ENCODE assay signal across 16 cellular contexts in genomic region chr10:119245272-119245671, GRCh38. TPM values are rescaled to one million over a fixed set of nuclear protein-coding genes. Genes with fewer than 3 reads are reported as not detected.
DNase-seq lines count a peak whose midpoint lies in the region; ATAC-seq and TF ChIP-seq lines count a peak whose summit lies in the region.
"Had no signal": no experiment of that assay in that cellular context is flagged by ENCODE, and none has a peak within 500 bp of the region (broad histone marks: within the 10 kb centered on the region; RNA-seq: fewer than 3 reads in every experiment).

No MANE protein-coding gene starts in this region.

- ATAC-seq in Panc1 (no peak), HG03159 (IDR thresholded peaks at IDR 0.05; ENCODE audit: unreplicated experiment) (no peak), HG02973 (IDR thresholded peaks at IDR 0.05; ENCODE audit: unreplicated experiment) (no peak)

- DNase-seq in HPDE6-E6E7 (ENCODE audit: extremely low spot score) (peak; percentile 27), Panc1 (ENCODE audit: low read depth, low spot score) (no peak), epithelial cell of esophagus (ENCODE audit: low read depth) (peak; percentile 93), mesenchymal stem cell (no peak), NCI-H1694 treated with DMSO at 0.1 percent for 48 hours (lab: John Stamatoyannopoulos, UW) (no peak), anterior cingulate cortex (lab: John Stamatoyannopoulos, UW) (no peak)
- DNase-seq: 8988T, AML-193, DMS53, GF-D8, GOT3, H9 had no signal

- no peak overlapping the region for H4K8ac ChIP-seq in mesenchymal stem cell (ENCODE audit: low read length)

- H2BK5ac ChIP-seq in mesenchymal stem cell (ENCODE audit: low read depth, low read length, poor library complexity, severe bottlenecking): no peak overlapping the region

- in situ Hi-C loops in Panc1 (cut with HindIII; ENCODE audit: low pct_unique_long_range_greater_than_20kb, low sequenced_read_pairs): no loop called here

- H2BK12ac ChIP-seq in mesenchymal stem cell (ENCODE audit: low read length in 2 of 2): no peak overlapping the region

- intact Hi-C loops in Panc1 (cut with micrococcal nuclease; ENCODE audit: unreplicated experiment): no loop called here

- H3K4me1 ChIP-seq in Panc1 (ENCODE audit: control insufficient read depth, insufficient read depth, low read length) (peaks cover 44% of the 10 kb centered on the region), mesenchymal stem cell (ENCODE audit: control insufficient read depth, insufficient read depth, low read depth, low read length) (peaks cover 6% of the 10 kb centered on the region)
- H3K4me1 ChIP-seq: BLaER1 had no signal

- H2AK5ac ChIP-seq in mesenchymal stem cell (ENCODE audit: low read length, severe bottlenecking): no peak overlapping the region

- 96% methylated on average over 4 of the region's 5 CpGs for WGBS in mesenchymal stem cell

- H2BK120ac ChIP-seq in mesenchymal stem cell (ENCODE audit: low read depth, low read length): peak overlapping the region; percentile 13

- no peak for TF ChIP-seq CTCF in Panc1 (IDR thresholded peaks at IDR 0.05)
- peak; percentile 8 for TF ChIP-seq CTCF in epithelial cell of esophagus (IDR thresholded peaks at IDR 0.05; ENCODE audit: insufficient read depth, low read depth, low read length, missing control alignments)

- H3K79me1 ChIP-seq in mesenchymal stem cell (replicated peaks; ENCODE audit: low read length, poor library complexity, severe bottlenecking): peaks cover 11% of the 10 kb centered on the region

- H4K91ac ChIP-seq in mesenchymal stem cell (ENCODE audit: low read length): no peak overlapping the region

- no peak overlapping the region for H3K4me2 ChIP-seq in mesenchymal stem cell (ENCODE audit: low read length, poor library complexity, severe bottlenecking)
- H3K4me2 ChIP-seq: BLaER1 had no signal

- no peak overlapping the region for H2AFZ ChIP-seq in mesenchymal stem cell (ENCODE audit: low read depth, low read length)

- H3K14ac ChIP-seq in mesenchymal stem cell (ENCODE audit: low read length in 2 of 2): no peak overlapping the region

- BruUV-seq in Panc1 (replicated peaks; lab: Mats Ljungman, UMichigan): no TSS peak

- no peak overlapping the region for H3K18ac ChIP-seq in mesenchymal stem cell (ENCODE audit: low read depth in 1 of 2, low read length in 2 of 2)

- H3K4me3 ChIP-seq in Panc1 (ENCODE audit: low read depth in 2 of 2, low read length in 2 of 2): no peak overlapping the region
- H3K4me3 ChIP-seq in epithelial cell of esophagus (ENCODE audit: low read length): no peak overlapping the region
- no peak overlapping the region for H3K4me3 ChIP-seq in mesenchymal stem cell (ENCODE audit: insufficient read depth in 1 of 2, low read depth in 1 of 2, low read length in 2 of 2)
- H3K4me3 ChIP-seq: BLaER1 had no signal

- H3K27ac ChIP-seq in Panc1 (ENCODE audit: low read length) (peak overlapping the region; percentile 27), mesenchymal stem cell (ENCODE audit: low read length, poor library complexity, severe bottlenecking) (no peak overlapping the region)
- H3K27ac ChIP-seq: BLaER1, HL-60 had no signal

- CTCF ChIA-PET in Panc1 (lab: Charles Lee): interaction anchor here (0.7 kb wide), 1 partner anchor 147 kb away, joined by 3 read pairs; no protein-coding TSS in a partner anchor

- H3K23ac ChIP-seq in mesenchymal stem cell (ENCODE audit: low read length in 2 of 2): no peak overlapping the region

- H3K4ac ChIP-seq in mesenchymal stem cell (ENCODE audit: low read depth in 1 of 2, low read length in 2 of 2): no peak overlapping the region

- H2BK15ac ChIP-seq in mesenchymal stem cell (ENCODE audit: low read depth, poor library complexity, severe bottlenecking): no peak overlapping the region

- H3K27me3 ChIP-seq in Panc1 (ENCODE audit: control insufficient read depth, insufficient read depth, low read length) (no peaks in the 10 kb centered on the region), mesenchymal stem cell (ENCODE audit: control insufficient read depth in 1 of 2, insufficient read depth in 1 of 2, low read length in 2 of 2) (no peaks in the 10 kb centered on the region)
- H3K27me3 ChIP-seq: BLaER1 had no signal

- no peak overlapping the region for H3K9ac ChIP-seq in mesenchymal stem cell (ENCODE audit: low read length)
- H3K9ac ChIP-seq: BLaER1 had no signal

- POLR2A ChIA-PET in Panc1 (lab: Charles Lee): no interaction called here

- H3K9me3 ChIP-seq in Panc1 (ENCODE audit: control insufficient read depth, insufficient read depth, low read depth, low read length): no peaks in the 10 kb centered on the region
- H3K9me3 ChIP-seq in mesenchymal stem cell (ENCODE audit: control insufficient read depth, low read length): no peaks in the 10 kb centered on the region
- H3K9me3 ChIP-seq: BLaER1 had no signal

- no peaks in the 10 kb centered on the region for H3K36me3 ChIP-seq in Panc1 (ENCODE audit: control insufficient read depth, insufficient read depth, low read length)
- peaks cover 0 to 4% of the 10 kb centered on the region in 2 experiments for H3K36me3 ChIP-seq in mesenchymal stem cell (ENCODE audit: control insufficient read depth in 1 of 2, insufficient read depth in 2 of 2, low read depth in 1 of 2, low read length in 2 of 2)
- H3K36me3 ChIP-seq: BLaER1 had no signal

RNA-seq across cellular contexts. Expression of gene GRK5, which starts 37.9 kb away (rescaled TPM):
- total RNA-seq in Panc1 (2021; ENCODE audit: unreplicated experiment): 29.0 TPM
- 23.6 TPM for polyA plus RNA-seq in Panc1 (2012; ENCODE audit: insufficient read length)
- 56.5 TPM for polyA plus RNA-seq in mesenchymal stem cell (2013, experiment 1 of 2)
- 57.3 TPM for polyA plus RNA-seq in mesenchymal stem cell (2013, experiment 2 of 2)

Comparison
In these comparisons a context has a peak if more than half of its experiments do, and no peak if none do; other contexts are left out.
1. DNase-seq: peak in HPDE6-E6E7 (single experiment) and epithelial cell of esophagus (single experiment); none in Panc1 (single experiment), mesenchymal stem cell (single experiment), NCI-H1694 treated with DMSO at 0.1 percent for 48 hours (single experiment) and anterior cingulate cortex (0 of 58).